Comparison of ENCODE assay signal across 16 cellular contexts in the genomic region with DNA sequence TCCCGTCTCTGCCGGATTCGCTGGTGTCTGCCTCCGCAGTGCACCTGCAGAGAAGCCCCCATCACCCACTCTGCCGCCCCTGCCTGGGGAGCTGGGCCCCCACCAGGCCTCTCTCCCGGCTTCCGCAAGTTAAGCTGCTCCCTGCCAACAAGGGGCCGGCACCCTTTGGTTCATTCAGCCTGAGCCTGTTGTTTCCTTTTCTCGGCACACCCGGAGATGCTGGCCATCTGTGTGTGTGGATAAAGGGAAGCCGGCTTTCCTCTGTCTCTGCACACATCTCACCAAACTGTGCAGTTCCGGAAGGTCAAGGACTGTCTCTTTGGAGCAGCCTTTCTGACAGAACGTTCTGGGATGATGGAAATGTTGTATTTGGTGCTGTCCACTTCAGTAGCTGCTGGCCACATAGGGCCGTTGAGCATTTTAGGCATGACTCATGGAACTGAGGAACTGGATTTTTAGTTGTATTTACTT. TPM values are rescaled to one million over a fixed set of nuclear protein-coding genes. Genes with fewer than 3 reads are reported as not detected.
A peak's percentile ranks its signal among the peaks of the same experiment; 100 is the strongest.
DNase-seq lines count a peak whose midpoint lies in the region; ATAC-seq, FAIRE-seq and TF ChIP-seq lines count a peak whose summit lies in the region.
"Had no signal": no experiment of that assay in that cellular context is flagged by ENCODE, and none has a peak within 500 bp of the region (broad histone marks: within the 10 kb centered on the region; RNA-seq: fewer than 3 reads in every experiment).

No MANE protein-coding gene starts in this region.

- CTCF ChIA-PET in activated naive CD4-positive, alpha-beta T cell treated with anti-CD3 and anti-CD28 coated beads, Interleukin-2, amount 10 ng/mL, durations not matched to agents 7 days and 5 days (lab: Charles Lee), result no interaction called here

- peaks cover 11% of the 10 kb centered on the region for H3K4me1 Mint-ChIP-seq in activated naive CD4-positive, alpha-beta T cell treated with anti-CD3 and anti-CD28 coated beads, Interleukin-2, amount 10 ng/mL, durations not matched to agents 7 days and 5 days

- no peak for DNase-seq in activated naive CD4-positive, alpha-beta T cell treated with anti-CD3 and anti-CD28 coated beads, Interleukin-2, amount 10 ng/mL, durations not matched to agents 7 days and 5 days
- no peak for DNase-seq in activated naive CD4-positive, alpha-beta T cell treated with anti-CD3 and anti-CD28 coated beads, Interleukin-2, amount 50 U/mL, for 72 hours (ENCODE audit: low spot score in 2 of 2)
- peak in 5 of 7 donors; percentile 36 to 73 (median 61) for DNase-seq in adrenal gland
- DNase-seq in right atrium auricular region (ENCODE audit: low spot score), result no peak
- DNase-seq in thoracic aorta (ENCODE audit: low spot score), result no peak
- no peak for DNase-seq in NCI-H345 treated with DMSO at 0.1 percent for 48 hours (lab: John Stamatoyannopoulos, UW; ENCODE audit: unreplicated experiment)
- DNase-seq in NCI-H2196 (lab: John Stamatoyannopoulos, UW; ENCODE audit: unreplicated experiment), result no peak
- DNase-seq in frontal cortex (ENCODE audit: low spot score in 2 of 2), result no peak
- DNase-seq: activated gamma-delta T cell treated with Interleukin-2 at 50 U/mL for 16 hours, cortex of kidney, foreskin keratinocyte, kidney, small intestine, T-cell had no signal

- FAIRE-seq in frontal cortex (lab: Jason Lieb, UNC), result no peak
- FAIRE-seq: A204.1, kidney, small intestine had no signal

- H3K4me1 ChIP-seq in adrenal gland (replicated peaks in 1 of 2) (peaks cover 29 to 44% of the 10 kb centered on the region in 2 donors), right atrium auricular region (peaks cover 0 to 59% of the 10 kb centered on the region in 2 donors), thoracic aorta (ENCODE audit: control insufficient read depth in 1 of 2, low read depth in 2 of 2) (peaks cover 11 to 28% of the 10 kb centered on the region in 2 donors)
- H3K4me1 ChIP-seq: foreskin keratinocyte had no signal

- H3K4me3 Mint-ChIP-seq in activated naive CD4-positive, alpha-beta T cell treated with anti-CD3 and anti-CD28 coated beads, Interleukin-2, amount 10 ng/mL, durations not matched to agents 7 days and 5 days, result no peak overlapping the region
- H3K4me3 Mint-ChIP-seq: T-cell had no signal

- TF ChIP-seq CTCF in adrenal gland (IDR thresholded peaks at IDR 0.05), result no peak
- TF ChIP-seq CTCF in right atrium auricular region (IDR thresholded peaks at IDR 0.05), result no peak
- no peak for TF ChIP-seq CTCF in thoracic aorta (IDR thresholded peaks at IDR 0.05)

- no peaks in the 10 kb centered on the region for H3K9me3 ChIP-seq in adrenal gland (replicated peaks in 1 of 3)
- no peaks in the 10 kb centered on the region for H3K9me3 ChIP-seq in right atrium auricular region
- no peaks in the 10 kb centered on the region for H3K9me3 ChIP-seq in thoracic aorta
- H3K9me3 ChIP-seq: tibial nerve had no signal

- peaks cover 4% of the 10 kb centered on the region for H3K36me3 Mint-ChIP-seq in activated naive CD4-positive, alpha-beta T cell treated with anti-CD3 and anti-CD28 coated beads, Interleukin-2, amount 10 ng/mL, durations not matched to agents 7 days and 5 days
- no peaks in the 10 kb centered on the region for H3K36me3 Mint-ChIP-seq in activated naive CD4-positive, alpha-beta T cell treated with anti-CD3 and anti-CD28 coated beads, Interleukin-2, amount 50 U/mL, for 72 hours
- H3K36me3 Mint-ChIP-seq: T-cell had no signal

- no peaks in the 10 kb centered on the region for H3K27me3 Mint-ChIP-seq in activated naive CD4-positive, alpha-beta T cell treated with anti-CD3 and anti-CD28 coated beads, Interleukin-2, amount 10 ng/mL, durations not matched to agents 7 days and 5 days
- H3K27me3 Mint-ChIP-seq: T-cell had no signal

- TF ChIP-seq POLR2A in adrenal gland (IDR thresholded peaks at IDR 0.05), result peak in 1 of 2 donors; percentile 8

- H3K4me3 ChIP-seq in adrenal gland, result no peak overlapping the region
- H3K4me3 ChIP-seq in right atrium auricular region, result no peak overlapping the region
- H3K4me3 ChIP-seq in thoracic aorta, result peak overlapping the region; percentile 42
- H3K4me3 ChIP-seq: tibial nerve had no signal

- H3K27me3 ChIP-seq in adrenal gland, result no peaks in the 10 kb centered on the region
- no peaks in the 10 kb centered on the region for H3K27me3 ChIP-seq in right atrium auricular region
- H3K27me3 ChIP-seq in thoracic aorta (replicated peaks; ENCODE audit: insufficient read depth), result no peaks in the 10 kb centered on the region
- H3K27me3 ChIP-seq: foreskin keratinocyte, tibial nerve had no signal

- ATAC-seq in activated naive CD4-positive, alpha-beta T cell treated with anti-CD3 and anti-CD28 coated beads, Interleukin-2, amount 50 U/mL, for 72 hours, result no peak
- ATAC-seq in thoracic aorta (ENCODE audit: insufficient number of reproducible peaks, low FRiP score, low read depth), result no peak
- ATAC-seq: foreskin keratinocyte had no signal

- no peaks in the 10 kb centered on the region for H3K36me3 ChIP-seq in adrenal gland (replicated peaks in 1 of 2)
- H3K36me3 ChIP-seq in right atrium auricular region, result no peaks in the 10 kb centered on the region
- H3K36me3 ChIP-seq in thoracic aorta, result no peaks in the 10 kb centered on the region

- peak overlapping the region; percentile 24 for H3K27ac Mint-ChIP-seq in activated naive CD4-positive, alpha-beta T cell treated with anti-CD3 and anti-CD28 coated beads, Interleukin-2, amount 10 ng/mL, durations not matched to agents 7 days and 5 days
- H3K27ac Mint-ChIP-seq in activated naive CD4-positive, alpha-beta T cell treated with anti-CD3 and anti-CD28 coated beads, Interleukin-2, amount 50 U/mL, for 72 hours, result peak overlapping the region in 1 of 2 donors; percentile 82
- H3K27ac Mint-ChIP-seq: T-cell had no signal

- H3K9me3 Mint-ChIP-seq in activated naive CD4-positive, alpha-beta T cell treated with anti-CD3 and anti-CD28 coated beads, Interleukin-2, amount 10 ng/mL, durations not matched to agents 7 days and 5 days, result no peaks in the 10 kb centered on the region
- H3K9me3 Mint-ChIP-seq in activated naive CD4-positive, alpha-beta T cell treated with anti-CD3 and anti-CD28 coated beads, Interleukin-2, amount 50 U/mL, for 72 hours, result no peaks in the 10 kb centered on the region
- H3K9me3 Mint-ChIP-seq: T-cell had no signal

- intact Hi-C loops in adrenal gland (cut with DNase I), result loop anchor here in 1 of 2 donors (10.0 kb wide), 1 partner anchor 98 kb away; the partner anchor contains the start of genes CRAMP1 and IFT140

- peak overlapping the region in 3 of 5 donors; percentile 13 to 60 (median 54) for H3K27ac ChIP-seq in adrenal gland
- peak overlapping the region; percentile 45 to 49 for H3K27ac ChIP-seq in right atrium auricular region
- no peak overlapping the region for H3K27ac ChIP-seq in thoracic aorta
- H3K27ac ChIP-seq: foreskin keratinocyte had no signal

- 22 to 42% (median 38%) methylated on average over 7 to 14 of the region's 14 CpGs for WGBS in adrenal gland, 4 donors

RNA-seq across cellular contexts. Expression of gene MAPK8IP3, which starts 6.8 kb away (rescaled TPM):
- total RNA-seq in activated naive CD4-positive, alpha-beta T cell treated with anti-CD3 and anti-CD28 coated beads, Interleukin-2, amount 50 U/mL, for 72 hours, result 10 to 100 TPM; 76.1 to 83.6 TPM
- total RNA-seq in adrenal gland, result 10 to 100 TPM; 30.1 to 97.1 (median 56.1) TPM
- polyA plus RNA-seq in adrenal gland, result 100 to 1,000 TPM in 2 of 3 donors, 10 to 100 TPM in 1; 12.1 to 430 (median 147) TPM
- 10 to 100 TPM; 43.1 to 43.3 TPM for total RNA-seq in right atrium auricular region
- total RNA-seq in thoracic aorta, result 100 to 1,000 TPM; 109 to 111 TPM
- total RNA-seq in frontal cortex, result 66.0 TPM

RNA-seq across cellular contexts. Expression of gene JPT2, which starts 34.7 kb away (rescaled TPM):
- total RNA-seq in activated naive CD4-positive, alpha-beta T cell treated with anti-CD3 and anti-CD28 coated beads, Interleukin-2, amount 50 U/mL, for 72 hours, result 10 to 100 TPM; 66.5 to 74.8 TPM
- total RNA-seq in adrenal gland (10 to 100 TPM; 11.9 to 50.5 (median 36.3) TPM), right atrium auricular region (10 to 100 TPM; 11.7 to 16.1 TPM), thoracic aorta (10 to 100 TPM; 17.1 to 26.1 TPM), frontal cortex (28.5 TPM)
- 10 to 100 TPM; 12.1 to 49.4 (median 12.7) TPM for polyA plus RNA-seq in adrenal gland

RNA-seq across cellular contexts. Expression of gene NME3, which starts 58.5 kb away (rescaled TPM):
- 10 to 100 TPM; 30.9 to 55.6 TPM for total RNA-seq in activated naive CD4-positive, alpha-beta T cell treated with anti-CD3 and anti-CD28 coated beads, Interleukin-2, amount 50 U/mL, for 72 hours
- 100 to 1,000 TPM in 7 of 8 donors, 10 to 100 TPM in 1; 82.5 to 319 (median 181) TPM for total RNA-seq in adrenal gland
- polyA plus RNA-seq in adrenal gland, result 1,000 to 10,000 TPM in 1 of 3 donors, 100 to 1,000 TPM in 1, under 1 TPM in 1; 0.95 to 1,073 (median 860) TPM
- 10 to 100 TPM; 51.3 to 56.2 TPM for total RNA-seq in right atrium auricular region
- 100 to 1,000 TPM in 1 of 2 donors, 10 to 100 TPM in 1; 68.1 to 165 TPM for total RNA-seq in thoracic aorta
- 35.1 TPM for total RNA-seq in frontal cortex

RNA-seq across cellular contexts. Expression of gene EME2, which starts 59.8 kb away (rescaled TPM):
- 10 to 100 TPM; 21.9 to 24.0 TPM for total RNA-seq in activated naive CD4-positive, alpha-beta T cell treated with anti-CD3 and anti-CD28 coated beads, Interleukin-2, amount 50 U/mL, for 72 hours
- total RNA-seq in adrenal gland, result 10 to 100 TPM in 5 of 8 donors, 1 to 10 TPM in 3; 5.7 to 30.6 (median 19.2) TPM
- 10 to 100 TPM in 2 of 3 donors, 1 to 10 TPM in 1; 1.8 to 90.7 (median 38.0) TPM for polyA plus RNA-seq in adrenal gland
- total RNA-seq in right atrium auricular region, result 1 to 10 TPM; 3.5 to 5.0 TPM
- 10 to 100 TPM; 23.4 to 29.2 TPM for total RNA-seq in thoracic aorta
- 7.7 TPM for total RNA-seq in frontal cortex

Comparison
In these comparisons a context has a peak if more than half of its experiments do, and no peak if none do; other contexts are left out.
1. DNase-seq: peak in adrenal gland (5 of 7); none in activated naive CD4-positive, alpha-beta T cell treated with anti-CD3 and anti-CD28 coated beads, Interleukin-2, amount 10 ng/mL, durations not matched to agents 7 days and 5 days (single experiment), activated naive CD4-positive, alpha-beta T cell treated with anti-CD3 and anti-CD28 coated beads, Interleukin-2, amount 50 U/mL, for 72 hours (0 of 2), right atrium auricular region (single experiment), thoracic aorta (single experiment), NCI-H345 treated with DMSO at 0.1 percent for 48 hours (single experiment), NCI-H2196 (single experiment) and frontal cortex (0 of 2).
2. H3K27ac ChIP-seq: peak in adrenal gland (3 of 5) and right atrium auricular region (2 of 2); none in thoracic aorta (0 of 2).